1 cellular context compared by ENCODE assay signal in the genomic region with DNA sequence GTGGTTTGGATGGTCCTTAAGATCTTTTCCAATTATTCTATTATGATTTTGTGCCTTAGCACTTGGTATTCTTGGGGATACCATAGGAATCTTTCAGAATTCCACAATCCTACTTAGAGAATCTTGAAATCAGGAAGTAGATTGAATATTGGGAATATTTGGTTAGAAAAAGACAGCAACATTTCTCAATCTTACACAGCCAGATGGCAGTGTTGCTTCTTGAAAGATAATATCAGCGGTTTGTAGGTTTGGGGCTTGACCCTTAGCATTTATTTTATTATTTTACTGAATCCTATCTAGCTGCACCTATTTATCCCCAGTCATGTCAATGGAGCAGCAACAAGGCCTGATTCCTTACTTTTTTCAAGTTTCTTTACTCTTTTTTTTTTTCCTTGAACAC.
A peak's percentile ranks its signal among the peaks of the same experiment; 100 is the strongest.
TF ChIP-seq lines count a peak whose summit lies in the region.

No MANE protein-coding gene starts in this region.

TF ChIP-seq in K562, 482 proteins besides CTCF, POLR2A, EP300 and RAD21:
- TF ChIP-seq, protein P1, sequence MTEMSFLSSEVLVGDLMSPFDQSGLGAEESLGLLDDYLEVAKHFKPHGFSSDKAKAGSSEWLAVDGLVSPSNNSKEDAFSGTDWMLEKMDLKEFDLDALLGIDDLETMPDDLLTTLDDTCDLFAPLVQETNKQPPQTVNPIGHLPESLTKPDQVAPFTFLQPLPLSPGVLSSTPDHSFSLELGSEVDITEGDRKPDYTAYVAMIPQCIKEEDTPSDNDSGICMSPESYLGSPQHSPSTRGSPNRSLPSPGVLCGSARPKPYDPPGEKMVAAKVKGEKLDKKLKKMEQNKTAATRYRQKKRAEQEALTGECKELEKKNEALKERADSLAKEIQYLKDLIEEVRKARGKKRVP (CRISPR knock-in tag; IDR thresholded peaks at IDR 0.05) = no peak
- 0 out of 2 replicates have a peak, but pooled peaks have one; percentile 17 for TF ChIP-seq SMC3 (conservative IDR thresholded peaks at IDR 0.05; ENCODE audit: insufficient read depth, low read depth, low read length)
- TF ChIP-seq, protein P2, sequence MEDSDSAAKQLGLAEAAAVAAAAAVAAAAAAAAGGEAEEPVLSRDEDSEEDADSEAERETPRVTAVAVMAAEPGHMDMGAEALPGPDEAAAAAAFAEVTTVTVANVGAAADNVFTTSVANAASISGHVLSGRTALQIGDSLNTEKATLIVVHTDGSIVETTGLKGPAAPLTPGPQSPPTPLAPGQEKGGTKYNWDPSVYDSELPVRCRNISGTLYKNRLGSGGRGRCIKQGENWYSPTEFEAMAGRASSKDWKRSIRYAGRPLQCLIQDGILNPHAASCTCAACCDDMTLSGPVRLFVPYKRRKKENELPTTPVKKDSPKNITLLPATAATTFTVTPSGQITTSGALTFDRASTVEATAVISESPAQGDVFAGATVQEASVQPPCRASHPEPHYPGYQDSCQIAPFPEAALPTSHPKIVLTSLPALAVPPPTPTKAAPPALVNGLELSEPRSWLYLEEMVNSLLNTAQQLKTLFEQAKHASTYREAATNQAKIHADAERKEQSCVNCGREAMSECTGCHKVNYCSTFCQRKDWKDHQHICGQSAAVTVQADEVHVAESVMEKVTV (CRISPR knock-in tag; IDR thresholded peaks at IDR 0.05) = peak; percentile 55; the same call in 1 of the 2 replicates
